ENCODE assay signal across 25 cellular contexts in genomic region chr7:90984692-90985091, GRCh38.
"Had no signal": no experiment of that assay in that cellular context is flagged by ENCODE, and none has a peak within 500 bp of the region (broad histone marks: within the 10 kb centered on the region; RNA-seq: fewer than 3 reads in every experiment).

No MANE protein-coding gene starts in this region.

- H3K9ac ChIP-seq: neural progenitor cell had no signal

- H3K4me1 ChIP-seq: right atrium auricular region, stomach, testis, thyroid gland, transverse colon, upper lobe of left lung had no signal

- H3K4me2 ChIP-seq: hepatocyte, neural progenitor cell had no signal

- H3K79me2 ChIP-seq: hepatocyte had no signal

- H2AFZ ChIP-seq: hepatocyte, neural progenitor cell had no signal

- H3K36me3 ChIP-seq: neural progenitor cell, right atrium auricular region, thyroid gland, transverse colon had no signal

- DNase-seq: islet precursor cell; left ventricle myocardium inferior; mesendoderm; naive B cell; natural killer cell; nephron progenitor cell; occipital lobe; stimulated activated CD4-positive, alpha-beta T cell treated with anti-CD3 and anti-CD28 coated beads, Interleukin-12 subunit alpha, Interleukin-12 subunit beta, amount 100 ng/mL, for 4 hours; stimulated activated CD4-positive, alpha-beta T cell treated with anti-CD3 and anti-CD28 coated beads, Interleukin-15, amount 100 ng/mL, for 24 hours; stimulated activated CD4-positive, alpha-beta T cell treated with anti-CD3 and anti-CD28 coated beads, Interleukin-2, amount 100 ng/mL, for 24 hours; stimulated activated CD4-positive, alpha-beta T cell treated with anti-CD3 and anti-CD28 coated beads, Interleukin-4, amount 100 ng/mL, for 1 hour; stimulated activated naive B cell treated with anti-CD40 and anti-IgM and Interleukin-4, amounts not matched to agents 10 μg/mL and 1 μg/mL and 100 μg/mL, for 72 hours; stimulated activated naive CD8-positive, alpha-beta T cell treated with anti-CD3 and anti-CD28 coated beads, Interleukin-15, Interleukin-2, amounts not matched to agents 100 U/mL and 50 U/mL, for 24 hours; stomach; testis; thyroid gland; transverse colon; upper lobe of left lung had no signal

- H3K9me3 ChIP-seq: neutrophil, right atrium auricular region, testis, thyroid gland, transverse colon had no signal

- H3K4me3 ChIP-seq: hepatocyte, left ventricle myocardium inferior, lung, neural progenitor cell, right atrium auricular region, skin epidermis, stomach, testis, thyroid gland, transverse colon, upper lobe of left lung had no signal

- H3K27ac ChIP-seq: hepatocyte, left ventricle myocardium inferior, neural progenitor cell, neutrophil, right atrium auricular region, skin epidermis, stomach, testis, thyroid gland, transverse colon, upper lobe of left lung had no signal

- H3K27me3 ChIP-seq: hepatocyte, neural progenitor cell, neutrophil, right atrium auricular region, stomach, testis, thyroid gland, transverse colon, upper lobe of left lung had no signal

- ATAC-seq: natural killer cell; sciatic nerve; stimulated activated naive B cell treated with anti-CD40 and anti-IgM and Interleukin-4, amounts not matched to agents 10 μg/mL and 1 μg/mL and 100 μg/mL, for 72 hours; stimulated activated naive CD8-positive, alpha-beta T cell treated with anti-CD3 and anti-CD28 coated beads, Interleukin-15, Interleukin-2, amounts not matched to agents 100 U/mL and 50 U/mL, for 24 hours had no signal
